In the genomic region with DNA sequence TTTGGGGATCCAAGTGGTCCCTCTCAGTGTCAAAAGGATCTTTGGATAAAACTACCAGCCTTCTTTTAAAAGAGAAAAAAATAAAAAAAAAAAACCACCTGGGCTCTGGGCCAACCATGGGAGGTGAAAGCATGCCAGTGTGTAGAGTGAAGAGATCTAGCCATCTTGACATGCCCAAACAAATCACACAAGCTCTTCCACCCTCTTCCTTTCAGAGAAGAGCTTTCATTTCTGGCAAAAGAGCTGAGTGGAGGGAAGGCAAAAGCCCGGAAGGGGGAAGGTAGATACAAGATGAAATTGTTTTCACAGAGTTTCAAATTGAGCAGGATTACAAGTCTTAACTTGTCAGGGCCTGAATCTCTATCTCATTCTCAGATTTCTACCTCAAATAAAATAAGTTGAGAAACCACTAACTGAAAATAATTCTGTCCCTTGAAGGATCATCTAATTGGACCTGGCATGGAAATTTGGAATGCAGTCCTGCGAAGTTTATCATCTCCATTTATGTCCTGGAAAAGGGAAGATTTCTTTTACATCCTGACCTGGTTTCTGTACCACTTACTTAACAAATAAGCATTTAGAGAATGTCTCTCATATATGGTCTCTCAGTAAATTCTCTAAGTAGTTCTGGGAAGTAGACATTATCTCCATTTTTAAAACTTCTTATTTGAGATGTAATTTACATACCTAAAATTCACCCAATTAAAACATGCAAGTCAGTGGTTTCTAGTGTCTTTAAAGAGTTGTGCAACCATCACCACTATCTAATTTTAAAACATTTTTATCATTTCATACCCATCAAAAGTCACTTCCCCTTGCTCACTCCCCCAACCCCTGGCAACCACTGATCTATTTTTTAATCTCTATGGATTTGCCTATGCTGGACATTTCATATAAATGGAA, we compare ENCODE assay signal across 11 cellular contexts.
DNase-seq lines count a peak whose midpoint lies in the region; TF ChIP-seq lines count a peak whose summit lies in the region.
"Had no signal": no experiment of that assay in that cellular context is flagged by ENCODE, and none has a peak within 500 bp of the region (broad histone marks: within the 10 kb centered on the region; RNA-seq: fewer than 3 reads in every experiment).

No MANE protein-coding gene starts in this region.

- H3K27ac ChIP-seq in neural progenitor cell (peak overlapping the region; percentile 41), OCI-LY7 (ENCODE audit: low read depth, low read length, poor library complexity, severe bottlenecking) (no peak overlapping the region)

- H3K9me2 ChIP-seq in OCI-LY7 (ENCODE audit: insufficient read depth, low read length): no peaks in the 10 kb centered on the region

- H3K4me3 ChIP-seq in neural progenitor cell (no peak overlapping the region), OCI-LY7 (ENCODE audit: low read depth, low read length, poor library complexity, severe bottlenecking) (no peak overlapping the region)

- no TSS peak for BruUV-seq in OCI-LY7 (replicated peaks; lab: Mats Ljungman, UMichigan)

- H3K36me3 ChIP-seq in neural progenitor cell (no peaks in the 10 kb centered on the region), OCI-LY7 (ENCODE audit: insufficient read depth, low read length) (no peaks in the 10 kb centered on the region; the same call in 1 of the 2 replicates)

- H3K4me1 ChIP-seq in neural progenitor cell: no peaks in the 10 kb centered on the region
- no peaks in the 10 kb centered on the region for H3K4me1 ChIP-seq in OCI-LY7 (ENCODE audit: insufficient read depth, low read length, poor library complexity, severe bottlenecking)

- H3K36me3 Mint-ChIP-seq in brain (peaks cover 30% of the 10 kb centered on the region), neural progenitor cell (peaks cover 7% of the 10 kb centered on the region)

- H4K20me1 ChIP-seq in neural progenitor cell (ENCODE audit: low read depth): no peaks in the 10 kb centered on the region
- H4K20me1 ChIP-seq in OCI-LY7 (ENCODE audit: insufficient read depth, low read length): no peaks in the 10 kb centered on the region

- no peaks in the 10 kb centered on the region for H3F3A ChIP-seq in neural progenitor cell (ENCODE audit: low read depth)

- TF ChIP-seq CTCF in brain (conservative IDR thresholded peaks at IDR 0.05) (no peak), neural progenitor cell (IDR thresholded peaks at IDR 0.05) (no peak), OCI-LY7 (conservative IDR thresholded peaks at IDR 0.05; ENCODE audit: low read length) (no peak)

- H3K27ac Mint-ChIP-seq in brain (peak overlapping the region in 4 of 5 experiments; percentile 54 to 96 (median 92)), neural progenitor cell (no peak overlapping the region)
- H3K27ac Mint-ChIP-seq: T-helper 1 cell treated with Interleukin-12 subunit alpha and Interleukin-12 subunit beta and Interleukin-4 antibody, amounts not matched to agents 30 μg/mL and 1 μg/mL, for 36 hours had no signal

- POLR2A ChIA-PET in OCI-LY7 (lab: Charles Lee): interaction anchor here (0.5 kb wide), 1 partner anchor 730 kb away, joined by 3 read pairs; no protein-coding TSS in a partner anchor

- H3K4me3 Mint-ChIP-seq in brain: peak overlapping the region in 2 of 5 experiments; percentile 17 to 31
- H3K4me3 Mint-ChIP-seq in neural progenitor cell: no peak overlapping the region
- H3K4me3 Mint-ChIP-seq: T-helper 1 cell treated with Interleukin-12 subunit alpha and Interleukin-12 subunit beta and Interleukin-4 antibody, amounts not matched to agents 30 μg/mL and 1 μg/mL, for 36 hours had no signal

- H3K79me2 ChIP-seq in neural progenitor cell (ENCODE audit: low read depth) (no peaks in the 10 kb centered on the region), OCI-LY7 (ENCODE audit: insufficient read depth, low read depth, low read length) (no peaks in the 10 kb centered on the region)

- CTCF ChIA-PET in OCI-LY7 (lab: Charles Lee; ENCODE audit: unreplicated experiment): no interaction called here

- no peak overlapping the region for H3K9ac ChIP-seq in neural progenitor cell

- H3K27me3 Mint-ChIP-seq in brain (no peaks in the 10 kb centered on the region), neural progenitor cell (ENCODE audit: insufficient read depth, low read depth) (no peaks in the 10 kb centered on the region)

- peaks cover 9% of the 10 kb centered on the region for H3K4me1 Mint-ChIP-seq in brain
- H3K4me1 Mint-ChIP-seq in neural progenitor cell: no peaks in the 10 kb centered on the region

- H2AFZ ChIP-seq in neural progenitor cell (replicated peaks): no peak overlapping the region
- H2AFZ ChIP-seq in OCI-LY7 (ENCODE audit: low read length): no peak overlapping the region

- H3K4me2 ChIP-seq in neural progenitor cell: no peak overlapping the region
- H3K4me2 ChIP-seq in OCI-LY7 (ENCODE audit: low read length): no peak overlapping the region

- intact Hi-C loops in OCI-LY7 (cut with micrococcal nuclease; ENCODE audit: unreplicated experiment): no loop called here

- peak; percentile 93 for DNase-seq in EH (ENCODE audit: low read depth)
- peak; percentile 76 for DNase-seq in NCI-H1105 (lab: John Stamatoyannopoulos, UW)
- DNase-seq in neural progenitor cell (ENCODE audit: low spot score): no peak
- DNase-seq in cerebellum (ENCODE audit: low spot score): no peak
- DNase-seq in OCI-LY7 (ENCODE audit: low spot score): no peak
- DNase-seq in foreskin melanocyte: no peak
- no peak for DNase-seq in NCI-H1417 treated with DMSO at 0.1 percent for 48 hours (lab: John Stamatoyannopoulos, UW)
- DNase-seq: midbrain, NCI-H1092 had no signal

- H3K9me3 ChIP-seq in neural progenitor cell (ENCODE audit: low read depth) (no peaks in the 10 kb centered on the region), OCI-LY7 (ENCODE audit: low read length) (no peaks in the 10 kb centered on the region)

- no peaks in the 10 kb centered on the region for H3K9me3 Mint-ChIP-seq in brain
- no peaks in the 10 kb centered on the region for H3K9me3 Mint-ChIP-seq in neural progenitor cell
- H3K9me3 Mint-ChIP-seq: T-helper 1 cell treated with Interleukin-12 subunit alpha and Interleukin-12 subunit beta and Interleukin-4 antibody, amounts not matched to agents 30 μg/mL and 1 μg/mL, for 36 hours had no signal

- no peaks in the 10 kb centered on the region for H3K27me3 ChIP-seq in neural progenitor cell

Comparison
In these comparisons a context has a peak if more than half of its experiments do, and no peak if none do; other contexts are left out.
1. DNase-seq: peak in EH (single experiment) and NCI-H1105 (single experiment); none in neural progenitor cell (single experiment), cerebellum (single experiment), OCI-LY7 (single experiment), foreskin melanocyte (single experiment) and NCI-H1417 treated with DMSO at 0.1 percent for 48 hours (single experiment).